ENCODE assay signal across 6 cellular contexts in genomic region chr1:43936470-43937151, GRCh38. TPM values are rescaled to one million over a fixed set of nuclear protein-coding genes. Genes with fewer than 3 reads are reported as not detected.
DNase-seq lines count a peak whose midpoint lies in the region; ATAC-seq and TF ChIP-seq lines count a peak whose summit lies in the region.

No MANE protein-coding gene starts in this region.

- peak overlapping the region; percentile 46 for H3K4me3 ChIP-seq in choroid plexus epithelial cell (ENCODE audit: low read depth, low read length)

- intact Hi-C loops in activated CD4-positive, alpha-beta T cell treated with anti-CD3 and anti-CD28 coated beads for 36 hours (cut with DNase I, micrococcal nuclease): loop anchor here in 1 of 2 experiments (10.0 kb wide), 1 partner anchor 712 kb away; no protein-coding TSS in a partner anchor

- CTCF ChIA-PET in activated CD4-positive, alpha-beta T cell treated with anti-CD3 and anti-CD28 coated beads for 36 hours (lab: Charles Lee): interaction anchor here (0.6 to 6.1 kb wide), 4 partner anchors 9 to 211 kb away, joined by 3 to 96 read pairs (median 9); partner anchors contain the start of gene IPO13

- peaks cover 8% of the 10 kb centered on the region for H3K36me3 Mint-ChIP-seq in activated CD4-positive, alpha-beta T cell treated with anti-CD3 and anti-CD28 coated beads for 36 hours (ENCODE audit: low read depth)
- H3K36me3 Mint-ChIP-seq in neural crest cell (ENCODE audit: low read depth): no peaks in the 10 kb centered on the region

- H3K4me3 Mint-ChIP-seq in activated CD4-positive, alpha-beta T cell treated with anti-CD3 and anti-CD28 coated beads for 36 hours: no peak overlapping the region
- H3K4me3 Mint-ChIP-seq in neural crest cell: peak overlapping the region; percentile 81

- DNase-seq in activated CD4-positive, alpha-beta T cell treated with anti-CD3 and anti-CD28 coated beads for 36 hours: peak; percentile 51
- no peak for DNase-seq in activated CD4-positive, alpha-beta T cell treated with anti-CD3 and anti-CD28 coated beads, Interleukin-2, amount 50 U/mL, for 1 hour
- DNase-seq in choroid plexus epithelial cell (ENCODE audit: low read depth): no peak
- peak; percentile 34 for DNase-seq in neural crest cell (ENCODE audit: low read depth, low spot score)
- no peak for DNase-seq in COR-L47 (lab: John Stamatoyannopoulos, UW)

- POLR2A ChIA-PET in activated CD4-positive, alpha-beta T cell treated with anti-CD3 and anti-CD28 coated beads for 36 hours (lab: Charles Lee): no interaction called here

- TF ChIP-seq CTCF in choroid plexus epithelial cell (conservative IDR thresholded peaks at IDR 0.05; ENCODE audit: low read depth, low read length) (peak; percentile 22), neural crest cell (conservative IDR thresholded peaks at IDR 0.05) (peak; percentile 42)

- ATAC-seq in activated CD4-positive, alpha-beta T cell treated with anti-CD3 and anti-CD28 coated beads for 36 hours: no peak
- ATAC-seq in HG03521 (IDR thresholded peaks at IDR 0.05; ENCODE audit: unreplicated experiment): no peak

- peaks cover 14% of the 10 kb centered on the region for H3K4me1 Mint-ChIP-seq in activated CD4-positive, alpha-beta T cell treated with anti-CD3 and anti-CD28 coated beads for 36 hours
- H3K4me1 Mint-ChIP-seq in neural crest cell: peaks cover 16% of the 10 kb centered on the region

- H3K27me3 Mint-ChIP-seq in activated CD4-positive, alpha-beta T cell treated with anti-CD3 and anti-CD28 coated beads for 36 hours: peaks cover 25% of the 10 kb centered on the region
- peaks cover 59% of the 10 kb centered on the region for H3K27me3 Mint-ChIP-seq in neural crest cell (ENCODE audit: low read depth)

- no peaks in the 10 kb centered on the region for H3K9me3 Mint-ChIP-seq in activated CD4-positive, alpha-beta T cell treated with anti-CD3 and anti-CD28 coated beads for 36 hours (ENCODE audit: low read depth)
- no peaks in the 10 kb centered on the region for H3K9me3 Mint-ChIP-seq in neural crest cell

- no peak overlapping the region for H3K27ac Mint-ChIP-seq in activated CD4-positive, alpha-beta T cell treated with anti-CD3 and anti-CD28 coated beads for 36 hours
- no peak overlapping the region for H3K27ac Mint-ChIP-seq in neural crest cell (ENCODE audit: unreplicated experiment)

RNA-seq across cellular contexts. Expression of gene ARTN, which starts 3.0 kb away (rescaled TPM):
- under 1 TPM; 0.26 to 0.48 TPM for total RNA-seq in activated CD4-positive, alpha-beta T cell treated with anti-CD3 and anti-CD28 coated beads for 36 hours
- 0.89 and 1.0 TPM in 2 replicates for total RNA-seq in neural crest cell

RNA-seq across cellular contexts. Expression of gene IPO13, which starts 10.1 kb away (rescaled TPM):
- 10 to 100 TPM; 10.7 to 12.5 TPM for total RNA-seq in activated CD4-positive, alpha-beta T cell treated with anti-CD3 and anti-CD28 coated beads for 36 hours
- total RNA-seq in neural crest cell: 37.7 and 44.1 TPM in 2 replicates

RNA-seq across cellular contexts. Expression of gene DPH2, which starts 33.2 kb away (rescaled TPM):
- 10 to 100 TPM; 25.2 to 30.5 TPM for total RNA-seq in activated CD4-positive, alpha-beta T cell treated with anti-CD3 and anti-CD28 coated beads for 36 hours
- 32.7 and 34.4 TPM in 2 replicates for total RNA-seq in neural crest cell

RNA-seq across cellular contexts. Expression of gene ATP6V0B, which starts 38.1 kb away (rescaled TPM):
- 10 to 100 TPM; 39.4 to 75.6 TPM for total RNA-seq in activated CD4-positive, alpha-beta T cell treated with anti-CD3 and anti-CD28 coated beads for 36 hours
- 125 and 129 TPM in 2 replicates for total RNA-seq in neural crest cell

RNA-seq across cellular contexts. Expression of gene B4GALT2, which starts 42.4 kb away (rescaled TPM):
- 10 to 100 TPM; 27.9 to 35.3 TPM for total RNA-seq in activated CD4-positive, alpha-beta T cell treated with anti-CD3 and anti-CD28 coated beads for 36 hours
- total RNA-seq in neural crest cell: 88.7 and 91.8 TPM in 2 replicates

Comparison
In these comparisons a context has a peak if more than half of its experiments do, and no peak if none do; other contexts are left out.
1. DNase-seq: peak in activated CD4-positive, alpha-beta T cell treated with anti-CD3 and anti-CD28 coated beads for 36 hours (single experiment) and neural crest cell (single experiment); none in activated CD4-positive, alpha-beta T cell treated with anti-CD3 and anti-CD28 coated beads, Interleukin-2, amount 50 U/mL, for 1 hour (single experiment), choroid plexus epithelial cell (single experiment) and COR-L47 (single experiment).